Comparison of ENCODE assay signal across 8 cellular contexts in the genomic region with DNA sequence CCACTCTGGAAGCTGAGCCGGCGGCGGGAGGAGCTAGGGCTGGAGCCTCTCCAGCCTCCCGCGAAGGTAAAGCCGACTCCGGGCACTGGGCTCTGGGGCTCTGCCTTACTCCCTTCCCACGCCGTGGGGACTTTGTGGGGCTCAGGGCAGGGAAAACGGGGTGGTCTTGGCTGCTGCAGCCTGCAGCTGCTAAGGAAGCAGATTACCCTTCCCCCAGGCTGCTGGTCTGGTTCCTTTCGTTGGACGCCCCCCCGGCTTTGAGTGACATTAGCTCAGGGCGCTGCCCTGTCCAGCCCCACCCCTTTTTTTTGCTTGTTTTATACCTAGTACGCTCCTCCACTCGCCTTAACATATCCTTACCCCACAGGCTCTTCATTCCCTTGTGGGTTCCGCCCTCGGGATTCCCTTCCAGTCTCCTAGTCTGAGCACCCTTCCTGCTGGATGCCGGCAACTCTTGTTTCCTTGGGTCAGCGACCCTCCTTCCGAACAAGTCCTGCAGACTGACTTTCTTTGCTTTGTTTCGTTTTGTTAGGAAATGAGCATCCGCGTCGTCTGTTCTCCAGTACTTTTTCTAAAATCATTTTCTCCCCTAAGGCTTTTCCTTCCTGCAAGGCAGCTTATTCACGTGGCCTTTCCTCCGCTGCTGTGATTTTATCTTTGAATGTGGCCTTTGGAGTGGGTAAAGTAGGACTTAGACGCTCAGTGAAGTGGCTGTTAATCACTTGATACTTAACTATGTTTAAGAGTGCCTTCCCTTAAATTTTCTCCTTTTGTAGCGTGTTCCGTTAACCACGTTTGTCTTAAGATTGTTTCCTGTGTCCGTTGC. TPM values are rescaled to one million over a fixed set of nuclear protein-coding genes. Genes with fewer than 3 reads are reported as not detected.
DNase-seq lines count a peak whose midpoint lies in the region; ATAC-seq and TF ChIP-seq lines count a peak whose summit lies in the region.

No MANE protein-coding gene starts in this region.

- no peaks in the 10 kb centered on the region for H3K27me3 Mint-ChIP-seq in T-helper 2 cell treated with Interferon-gamma antibody and Interleukin-4, amounts not matched to agents 5 μg/mL and 100 μg/mL, for 36 hours (ENCODE audit: low read depth)

- intact Hi-C loops in right lobe of liver (cut with DNase I) = no loop called here

- no peaks in the 10 kb centered on the region for H3K27me3 ChIP-seq in right lobe of liver

- H3K27ac ChIP-seq in right lobe of liver = peak overlapping the region; percentile 83 to 93 (median 85)

- H3K9me3 ChIP-seq in right lobe of liver = no peaks in the 10 kb centered on the region

- TF ChIP-seq CTCF in GM13976 (IDR thresholded peaks at IDR 0.05; ENCODE audit: borderline replicate concordance, control extremely low read depth, extremely low read depth, insufficient read depth, missing control alignments) (no peak), right lobe of liver (IDR thresholded peaks at IDR 0.05) (no peak)

- peaks cover 0 to 8% (median 0%) of the 10 kb centered on the region in 4 donors for H3K4me1 ChIP-seq in right lobe of liver

- peak overlapping the region; percentile 96 for H3K27ac Mint-ChIP-seq in T-helper 2 cell treated with Interferon-gamma antibody and Interleukin-4, amounts not matched to agents 5 μg/mL and 100 μg/mL, for 36 hours

- H3K36me3 ChIP-seq in right lobe of liver = no peaks in the 10 kb centered on the region

- ATAC-seq in HG02798 (IDR thresholded peaks at IDR 0.05; ENCODE audit: poor library complexity, unreplicated experiment) (peak; percentile 36), right lobe of liver (peak; percentile 63 to 68 (median 65))

- DNase-seq in A172 (ENCODE audit: low spot score) = peak; percentile 94
- DNase-seq in GM13976 (ENCODE audit: low spot score) = peak; percentile 57
- DNase-seq in NCI-H1092 treated with DMSO at 0.1 percent for 48 hours (lab: John Stamatoyannopoulos, UW) = peak; percentile 41
- peak; percentile 56 for DNase-seq in T-helper 2 cell treated with Interferon-gamma antibody and Interleukin-4, amounts not matched to agents 5 μg/mL and 100 μg/mL, for 36 hours (ENCODE audit: low spot score)
- DNase-seq in dedifferentiated amniotic fluid mesenchymal stem cell (ENCODE audit: extremely low spot score) = peak; percentile 33
- DNase-seq in right lobe of liver = peak in 2 of 3 donors; percentile 71
- peak; percentile 21 for DNase-seq in stimulated activated CD8-positive, alpha-beta memory T cell treated with anti-CD3 and anti-CD28 coated beads, Interleukin-12 subunit alpha, Interleukin-12 subunit beta, amount 100 ng/mL, for 24 hours (ENCODE audit: extremely low read depth)

- peak overlapping the region; percentile 98 for H3K4me3 Mint-ChIP-seq in T-helper 2 cell treated with Interferon-gamma antibody and Interleukin-4, amounts not matched to agents 5 μg/mL and 100 μg/mL, for 36 hours

- peaks cover 31% of the 10 kb centered on the region for H3K4me1 Mint-ChIP-seq in T-helper 2 cell treated with Interferon-gamma antibody and Interleukin-4, amounts not matched to agents 5 μg/mL and 100 μg/mL, for 36 hours (ENCODE audit: low read depth)

- in situ Hi-C loops in GM13976 (cut with MboI; ENCODE audit: low sequenced_read_pairs, unreplicated experiment) = no loop called here

- H3K36me3 Mint-ChIP-seq in T-helper 2 cell treated with Interferon-gamma antibody and Interleukin-4, amounts not matched to agents 5 μg/mL and 100 μg/mL, for 36 hours (ENCODE audit: low read depth) = peaks cover 12% of the 10 kb centered on the region

- H3K9me3 Mint-ChIP-seq in T-helper 2 cell treated with Interferon-gamma antibody and Interleukin-4, amounts not matched to agents 5 μg/mL and 100 μg/mL, for 36 hours = no peaks in the 10 kb centered on the region

- under 1% methylated on average over 22 of the region's 32 CpGs for WGBS in right lobe of liver (ENCODE audit: insufficient coverage, low coverage, low lambda C conversion rate, missing lambda C conversion rate)

- peak; percentile 23 for TF ChIP-seq POLR2A in right lobe of liver (IDR thresholded peaks at IDR 0.05)

- H3K4me3 ChIP-seq in right lobe of liver = peak overlapping the region; percentile 92 to 98 (median 98)

RNA-seq across cellular contexts. Expression of a gene that starts 0.6 kb away (rescaled TPM):
- 59.1 and 68.7 TPM in 2 replicates for total RNA-seq in A172 (2014; rRNA removed; shearing (Covaris generic))
- 10 to 100 TPM; 12.6 to 19.4 (median 18.3) TPM for total RNA-seq in right lobe of liver

Comparison
In these comparisons a context has a peak if more than half of its experiments do, and no peak if none do; other contexts are left out.
1. Peak in every context shown above with its lines: DNase-seq, ATAC-seq, H3K4me3 ChIP-seq and H3K27ac ChIP-seq.
2. DNase-seq: peak in every context shown above with its lines; median percentile 94 in A172; 71 in right lobe of liver; 57 in GM13976; 56 in T-helper 2 cell treated with Interferon-gamma antibody and Interleukin-4, amounts not matched to agents 5 μg/mL and 100 μg/mL, for 36 hours; 41 in NCI-H1092 treated with DMSO at 0.1 percent for 48 hours; 33 in dedifferentiated amniotic fluid mesenchymal stem cell; 21 in stimulated activated CD8-positive, alpha-beta memory T cell treated with anti-CD3 and anti-CD28 coated beads, Interleukin-12 subunit alpha, Interleukin-12 subunit beta, amount 100 ng/mL, for 24 hours.